In genomic region chr14:104288272-104288671, GRCh38 we compare ENCODE assay signal across 26 cellular contexts.
A peak's percentile ranks its signal among the peaks of the same experiment; 100 is the strongest.
DNase-seq lines count a peak whose midpoint lies in the region; ATAC-seq, FAIRE-seq and TF ChIP-seq lines count a peak whose summit lies in the region.
"Had no signal": no experiment of that assay in that cellular context is flagged by ENCODE, and none has a peak within 500 bp of the region (broad histone marks: within the 10 kb centered on the region; RNA-seq: fewer than 3 reads in every experiment).

No MANE protein-coding gene starts in this region.

- no peaks in the 10 kb centered on the region; a peak in 1 of 7 replicates for H3K27me3 ChIP-seq in H1 (replicated peaks in 1 of 4; ENCODE audit: control insufficient read depth in 3 of 4, extremely low read depth in 1 of 4, insufficient read depth in 3 of 4, low read length in 3 of 4)
- peaks cover 7% of the 10 kb centered on the region for H3K27me3 ChIP-seq in lower lobe of right lung (ENCODE audit: low read depth)
- no peaks in the 10 kb centered on the region for H3K27me3 ChIP-seq in upper lobe of left lung
- H3K27me3 ChIP-seq: cardiac muscle cell had no signal

- H3K4me3 Mint-ChIP-seq in activated naive CD4-positive, alpha-beta T cell treated with anti-CD3 and anti-CD28 coated beads for 36 hours, result no peak overlapping the region
- H3K4me3 Mint-ChIP-seq in type B pancreatic cell, result no peak overlapping the region
- H3K4me3 Mint-ChIP-seq: activated T-cell treated with anti-CD3 and anti-CD28 coated beads, Interleukin-2, amount 50 U/mL, for 24 hours; B cell; dendritic cell treated with granulocyte-macrophage colony-stimulating factor and Interleukin-4, amounts not matched to agents 40 ng/mL and 50 ng/mL, for 4 days; natural killer cell; T-cell had no signal

- no peaks in the 10 kb centered on the region for H3K27me3 Mint-ChIP-seq in activated naive CD4-positive, alpha-beta T cell treated with anti-CD3 and anti-CD28 coated beads for 36 hours (ENCODE audit: low read depth)
- peaks cover 11% of the 10 kb centered on the region for H3K27me3 Mint-ChIP-seq in type B pancreatic cell
- H3K27me3 Mint-ChIP-seq: activated T-cell treated with anti-CD3 and anti-CD28 coated beads, Interleukin-2, amount 50 U/mL, for 24 hours; B cell; dendritic cell treated with granulocyte-macrophage colony-stimulating factor and Interleukin-4, amounts not matched to agents 40 ng/mL and 50 ng/mL, for 4 days; T-cell had no signal

- H3K4me3 ChIP-seq in H1 (ENCODE audit: extremely low read depth in 1 of 4, insufficient read depth in 2 of 4, low read depth in 3 of 4, low read length in 4 of 4), result no peak overlapping the region
- no peak overlapping the region for H3K4me3 ChIP-seq in lower lobe of right lung
- H3K4me3 ChIP-seq in upper lobe of left lung, result no peak overlapping the region
- H3K4me3 ChIP-seq: cardiac muscle cell, PC-9, stomach had no signal

- H2BK5ac ChIP-seq in H1 (ENCODE audit: low read depth, low read length), result no peak overlapping the region

- H3K23me2 ChIP-seq in H1 (ENCODE audit: low read depth, low read length), result 0 out of 2 replicates have a peak, but pooled peaks cover 3% of the 10 kb centered on the region

- H2AK5ac ChIP-seq in H1 (ENCODE audit: low read depth, low read length), result no peak overlapping the region

- no peaks in the 10 kb centered on the region for H3K36me3 Mint-ChIP-seq in activated naive CD4-positive, alpha-beta T cell treated with anti-CD3 and anti-CD28 coated beads for 36 hours (ENCODE audit: low read depth)
- no peaks in the 10 kb centered on the region for H3K36me3 Mint-ChIP-seq in type B pancreatic cell
- H3K36me3 Mint-ChIP-seq: natural killer cell, T-cell had no signal

- TF ChIP-seq POLR2A in H1 (IDR thresholded peaks at IDR 0.05; ENCODE audit: control extremely low read depth in 1 of 2, low read depth in 2 of 2, low read length in 2 of 2) (no peak), upper lobe of left lung (IDR thresholded peaks at IDR 0.05) (no peak)

- no peak overlapping the region for H3K18ac ChIP-seq in H1 (ENCODE audit: extremely low read depth, low read length)

- no peaks in the 10 kb centered on the region for H3K79me1 ChIP-seq in H1 (ENCODE audit: low read depth, low read length)

- peak overlapping the region; percentile 90; the same call in 1 of the 2 replicates for H2BK12ac ChIP-seq in H1 (ENCODE audit: low read depth, low read length)

- no peak overlapping the region for H3K4ac ChIP-seq in H1 (replicated peaks; ENCODE audit: insufficient read length, low read depth, low read length)

- intact Hi-C loops in activated naive CD4-positive, alpha-beta T cell treated with anti-CD3 and anti-CD28 coated beads for 36 hours (cut with micrococcal nuclease), result no loop called here
- intact Hi-C loops in lower lobe of right lung (cut with DNase I), result no loop called here

- H3K36me3 ChIP-seq in H1 (ENCODE audit: control insufficient read depth in 2 of 4, insufficient read depth in 4 of 4, low read length in 3 of 4) (no peaks in the 10 kb centered on the region), lower lobe of right lung (no peaks in the 10 kb centered on the region), upper lobe of left lung (no peaks in the 10 kb centered on the region)
- H3K36me3 ChIP-seq: cardiac muscle cell, stomach had no signal

- H4K5ac ChIP-seq in H1 (ENCODE audit: insufficient read length, low read depth, low read length), result no peak overlapping the region

- ATAC-seq in lower lobe of right lung (no peak), upper lobe of left lung (ENCODE audit: low FRiP score in 2 of 2) (no peak)
- ATAC-seq: T-cell had no signal

- H2BK20ac ChIP-seq in H1 (ENCODE audit: low read length), result no peak overlapping the region

- no peak overlapping the region for H3K9ac ChIP-seq in H1 (replicated peaks in 1 of 4; ENCODE audit: extremely low read depth in 1 of 4, low read depth in 3 of 4, low read length in 3 of 4)
- H3K9ac ChIP-seq: parathyroid adenoma had no signal

- CTCF ChIA-PET in activated naive CD4-positive, alpha-beta T cell treated with anti-CD3 and anti-CD28 coated beads for 36 hours (lab: Charles Lee), result no interaction called here
- CTCF ChIA-PET in H1 (lab: Charles Lee; ENCODE audit: partially characterized antibody), result interaction anchor here (1.1 kb wide), 1 partner anchor 53 kb away, joined by 3 read pairs; no protein-coding TSS in a partner anchor

- H3K4me2 ChIP-seq in H1 (ENCODE audit: insufficient read depth in 1 of 2, low read depth in 2 of 2, low read length in 2 of 2), result no peak overlapping the region
- H3K4me2 ChIP-seq: PC-9 had no signal

- H3K27ac Mint-ChIP-seq in activated naive CD4-positive, alpha-beta T cell treated with anti-CD3 and anti-CD28 coated beads for 36 hours, result no peak overlapping the region
- H3K27ac Mint-ChIP-seq in type B pancreatic cell, result no peak overlapping the region
- H3K27ac Mint-ChIP-seq: activated T-cell treated with anti-CD3 and anti-CD28 coated beads, Interleukin-2, amount 50 U/mL, for 24 hours; B cell; dendritic cell treated with granulocyte-macrophage colony-stimulating factor and Interleukin-4, amounts not matched to agents 40 ng/mL and 50 ng/mL, for 4 days; natural killer cell; T-cell had no signal

- no peak overlapping the region for H3K23ac ChIP-seq in H1 (ENCODE audit: insufficient read length)

- no peak overlapping the region for H3K56ac ChIP-seq in H1 (replicated peaks; ENCODE audit: insufficient read length, low read depth, low read length)

- peaks cover 2% of the 10 kb centered on the region for H3K9me3 Mint-ChIP-seq in activated naive CD4-positive, alpha-beta T cell treated with anti-CD3 and anti-CD28 coated beads for 36 hours
- H3K9me3 Mint-ChIP-seq in type B pancreatic cell, result no peaks in the 10 kb centered on the region
- H3K9me3 Mint-ChIP-seq: activated T-cell treated with anti-CD3 and anti-CD28 coated beads, Interleukin-2, amount 50 U/mL, for 24 hours had no signal

- H3K14ac ChIP-seq in H1 (ENCODE audit: insufficient read length), result no peak overlapping the region

- peak; percentile 74 for FAIRE-seq in H1 (lab: Jason Lieb, UNC)
- FAIRE-seq: TTC549 had no signal

- TF ChIP-seq CTCF in H1 (IDR thresholded peaks at IDR 0.05; ENCODE audit: control extremely low read depth in 1 of 3, insufficient read depth in 1 of 3, low read depth in 1 of 3, low read length in 3 of 3) (no peak), lower lobe of right lung (IDR thresholded peaks at IDR 0.05) (no peak), upper lobe of left lung (IDR thresholded peaks at IDR 0.05) (no peak), type B pancreatic cell (conservative IDR thresholded peaks at IDR 0.05) (no peak)

- no peak overlapping the region for H2BK15ac ChIP-seq in H1 (ENCODE audit: low read length)

- H4K8ac ChIP-seq in H1 (ENCODE audit: extremely low read depth, insufficient read depth, low read length), result no peak overlapping the region

- no peaks in the 10 kb centered on the region for H3K79me2 ChIP-seq in H1 (ENCODE audit: control insufficient read depth in 1 of 2, insufficient read depth in 2 of 2, low read length in 2 of 2)
- H3K79me2 ChIP-seq: parathyroid adenoma had no signal

- TF ChIP-seq EP300 in H1 (IDR thresholded peaks at IDR 0.05; ENCODE audit: borderline replicate concordance in 1 of 2, low read depth in 2 of 2, low read length in 2 of 2) (no peak), upper lobe of left lung (IDR thresholded peaks at IDR 0.05) (no peak)

- H2BK120ac ChIP-seq in H1 (replicated peaks; ENCODE audit: low read depth, low read length), result no peak overlapping the region

- peak; percentile 3 for DNase-seq in activated naive CD4-positive, alpha-beta T cell treated with anti-CD3 and anti-CD28 coated beads, Interleukin-2, amount 50 U/mL, for 16 hours
- DNase-seq in activated naive CD4-positive, alpha-beta T cell treated with anti-CD3 and anti-CD28 coated beads for 36 hours, result no peak
- no peak for DNase-seq in H1 (ENCODE audit: low read depth in 1 of 2, low spot score in 2 of 2)
- DNase-seq in lower lobe of right lung, result peak; percentile 24
- peak; percentile 3 to 8 for DNase-seq in upper lobe of left lung
- DNase-seq in type B pancreatic cell (ENCODE audit: extremely low spot score, unreplicated experiment), result no peak
- DNase-seq in NCI-H2171 treated with DMSO at 0.1 percent for 48 hours (lab: John Stamatoyannopoulos, UW), result no peak
- no peak for DNase-seq in GF-D8 (lab: John Stamatoyannopoulos, UW)
- DNase-seq: activated CD4-positive, alpha-beta T cell treated with anti-CD3 and anti-CD28 coated beads for 1 hour; activated naive CD4-positive, alpha-beta T cell; activated T-cell treated with anti-CD3 and anti-CD28 coated beads, Interleukin-2, amount 50 U/mL, for 24 hours; KG1; MM.1S; natural killer cell; NCI-H1417 treated with DMSO at 0.1 percent for 48 hours; NCI-H524; PC-9; stimulated activated CD8-positive, alpha-beta memory T cell treated with anti-CD3 and anti-CD28 coated beads, Interleukin-4, amount 100 ng/mL, for 48 hours; stomach; T-cell; trophoblast cell had no signal

- 92% methylated on average over 12 of the region's 12 CpGs; no CpG with 5 or more reads in 1 of the 2 experiments for WGBS in H1 (ENCODE audit: extremely low coverage in 1 of 2, insufficient coverage in 1 of 2, insufficient read length in 1 of 2, insufficient replicate concordance in 2 of 2, low coverage in 1 of 2, low lambda C conversion rate in 2 of 2, missing lambda C conversion rate in 1 of 2), 2 experiments
- 96% methylated on average over 12 of the region's 12 CpGs for WGBS in upper lobe of left lung, 2 donors

- no peaks in the 10 kb centered on the region for H4K20me1 ChIP-seq in H1 (replicated peaks in 1 of 2; ENCODE audit: control insufficient read depth in 1 of 2, insufficient read depth in 2 of 2, low read length in 2 of 2)

- peaks cover 3 to 24% (median 18%) of the 10 kb centered on the region in 4 experiments for H3K4me1 ChIP-seq in H1 (replicated peaks in 1 of 4; ENCODE audit: control insufficient read depth in 3 of 4, insufficient read depth in 4 of 4, low read length in 3 of 4)
- no peaks in the 10 kb centered on the region for H3K4me1 ChIP-seq in lower lobe of right lung
- no peaks in the 10 kb centered on the region for H3K4me1 ChIP-seq in upper lobe of left lung
- H3K4me1 ChIP-seq: parathyroid adenoma, stomach had no signal

- H3K27ac ChIP-seq in H1 (ENCODE audit: low read depth, low read length) (no peak overlapping the region), lower lobe of right lung (no peak overlapping the region), upper lobe of left lung (no peak overlapping the region)
- H3K27ac ChIP-seq: cardiac muscle cell, parathyroid adenoma, PC-9, stomach had no signal

- peak overlapping the region; percentile 22 for H4K91ac ChIP-seq in H1 (replicated peaks; ENCODE audit: insufficient read length, low read length)

- TF ChIP-seq RAD21 in H1 (IDR thresholded peaks at IDR 0.05 in 1 of 2, conservative IDR thresholded peaks at IDR 0.05 in 1 of 2; ENCODE audit: low read depth in 2 of 2, low read length in 2 of 2), result no peak

- POLR2A ChIA-PET in H1 (lab: Charles Lee; ENCODE audit: partially characterized antibody), result no interaction called here

- H3K4me1 Mint-ChIP-seq in activated naive CD4-positive, alpha-beta T cell treated with anti-CD3 and anti-CD28 coated beads for 36 hours (ENCODE audit: low read depth), result no peaks in the 10 kb centered on the region
- peaks cover 19% of the 10 kb centered on the region for H3K4me1 Mint-ChIP-seq in type B pancreatic cell (ENCODE audit: unreplicated experiment)
- H3K4me1 Mint-ChIP-seq: B cell, natural killer cell, T-cell had no signal

- H3K9me3 ChIP-seq in H1 (ENCODE audit: insufficient read depth in 2 of 2, low read depth in 1 of 2, low read length in 1 of 2) (no peaks in the 10 kb centered on the region), lower lobe of right lung (no peaks in the 10 kb centered on the region), upper lobe of left lung (no peaks in the 10 kb centered on the region)
- H3K9me3 ChIP-seq: stomach had no signal

- no peak overlapping the region for H2AFZ ChIP-seq in H1 (ENCODE audit: low read length)
- H2AFZ ChIP-seq: parathyroid adenoma, PC-9 had no signal

Comparison
In these comparisons a context has a peak if more than half of its experiments do, and no peak if none do; other contexts are left out.
1. DNase-seq: peak in activated naive CD4-positive, alpha-beta T cell treated with anti-CD3 and anti-CD28 coated beads, Interleukin-2, amount 50 U/mL, for 16 hours (single experiment), lower lobe of right lung (single experiment) and upper lobe of left lung (2 of 2); none in activated naive CD4-positive, alpha-beta T cell treated with anti-CD3 and anti-CD28 coated beads for 36 hours (single experiment), H1 (0 of 2), type B pancreatic cell (single experiment), NCI-H2171 treated with DMSO at 0.1 percent for 48 hours (single experiment) and GF-D8 (single experiment).